In the genomic region with DNA sequence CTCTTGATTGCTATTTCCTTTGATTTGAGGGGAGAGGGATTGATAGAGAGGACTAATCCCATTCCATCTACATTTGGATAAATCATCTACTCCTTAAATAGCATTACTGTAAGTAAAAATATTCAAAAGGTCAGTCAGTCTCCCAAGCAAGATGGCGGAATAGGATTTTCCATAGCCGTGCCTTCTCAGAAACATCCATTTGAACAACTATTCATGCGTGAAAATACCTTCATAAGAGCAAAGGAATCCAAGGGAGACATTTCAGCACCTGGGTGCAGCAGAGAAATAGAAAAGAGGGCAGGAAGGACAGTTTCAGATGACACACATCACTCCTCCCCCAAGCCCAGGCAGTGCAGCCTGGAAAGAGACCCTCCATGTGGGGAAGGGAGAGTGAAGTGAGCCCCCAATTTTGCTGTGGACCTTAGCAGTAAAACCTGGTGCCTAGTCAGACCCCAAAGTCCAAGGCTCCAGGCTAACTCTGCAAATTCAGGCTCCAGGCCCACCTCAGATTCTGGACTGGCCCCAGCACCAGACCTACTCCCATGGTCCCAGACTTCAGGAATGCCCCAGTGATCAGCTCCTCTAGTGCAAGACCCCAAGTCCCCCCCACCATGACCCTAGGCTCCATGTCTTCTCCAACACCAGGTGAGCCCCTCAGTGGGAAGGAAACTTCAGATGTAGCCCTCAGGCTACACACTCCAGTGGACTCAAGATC, we compare ENCODE assay signal across 23 cellular contexts.
"Had no signal": no experiment of that assay in that cellular context is flagged by ENCODE, and none has a peak within 500 bp of the region (broad histone marks: within the 10 kb centered on the region; RNA-seq: fewer than 3 reads in every experiment).

No MANE protein-coding gene starts in this region.

- H3K4me3 Mint-ChIP-seq: activated CD4-positive, alpha-beta memory T cell treated with anti-CD3 and anti-CD28 coated beads for 36 hours; activated CD4-positive, alpha-beta T cell treated with anti-CD3 and anti-CD28 coated beads, Interleukin-2, amount 10 ng/mL, durations not matched to agents 7 days and 5 days; activated naive CD4-positive, alpha-beta T cell treated with anti-CD3 and anti-CD28 coated beads, Interleukin-2, amount 10 ng/mL, durations not matched to agents 7 days and 5 days; activated naive CD8-positive, alpha-beta T cell treated with anti-CD3 and anti-CD28 coated beads, Interleukin-2, amount 10 ng/mL, durations not matched to agents 7 days and 5 days; activated T-cell treated with anti-CD3 and anti-CD28 coated beads, Interleukin-2, amount 50 U/mL, for 72 hours; T-cell had no signal

- ATAC-seq: activated T-cell treated with anti-CD3 and anti-CD28 coated beads, Interleukin-2, amount 50 U/mL, for 72 hours; HepG2; T-cell had no signal

- H3K27me3 ChIP-seq: adrenal gland, MG63, Peyer's patch had no signal

- H3K36me3 Mint-ChIP-seq: activated CD4-positive, alpha-beta memory T cell treated with anti-CD3 and anti-CD28 coated beads for 36 hours; activated naive CD4-positive, alpha-beta T cell treated with anti-CD3 and anti-CD28 coated beads, Interleukin-2, amount 10 ng/mL, durations not matched to agents 7 days and 5 days; activated naive CD8-positive, alpha-beta T cell treated with anti-CD3 and anti-CD28 coated beads, Interleukin-2, amount 10 ng/mL, durations not matched to agents 7 days and 5 days; T-cell had no signal

- DNase-seq: activated CD4-positive, alpha-beta memory T cell treated with anti-CD3 and anti-CD28 coated beads for 36 hours; activated CD4-positive, alpha-beta T cell treated with anti-CD3 and anti-CD28 coated beads, Interleukin-2, amount 10 ng/mL, durations not matched to agents 7 days and 5 days; activated CD4-positive, CD25-positive, alpha-beta regulatory T cell; activated gamma-delta T cell treated with Interleukin-2 at 50 U/mL for 16 hours; activated naive CD4-positive, alpha-beta T cell treated with anti-CD3 and anti-CD28 coated beads, Interleukin-2, amount 10 ng/mL, durations not matched to agents 7 days and 5 days; activated naive CD8-positive, alpha-beta T cell treated with anti-CD3 and anti-CD28 coated beads, Interleukin-2, amount 10 ng/mL, durations not matched to agents 7 days and 5 days; activated T-cell treated with anti-CD3 and anti-CD28 coated beads, Interleukin-2, amount 50 U/mL, for 72 hours; adrenal gland; anterior cingulate cortex; MG63; MV-4-11; NCI-H1092 treated with DMSO at 0.1 percent for 48 hours; NCI-H1436; NCI-H1694 treated with DMSO at 0.1 percent for 48 hours; NCI-H2029 treated with DMSO at 0.1 percent for 48 hours; NCI-H510A treated with DMSO at 0.1 percent for 48 hours; NCI-H69; Peyer's patch; SHP77; T-cell had no signal

- H3K9me3 Mint-ChIP-seq: activated CD4-positive, alpha-beta memory T cell treated with anti-CD3 and anti-CD28 coated beads for 36 hours; activated CD4-positive, alpha-beta T cell treated with anti-CD3 and anti-CD28 coated beads, Interleukin-2, amount 10 ng/mL, durations not matched to agents 7 days and 5 days; activated naive CD4-positive, alpha-beta T cell treated with anti-CD3 and anti-CD28 coated beads, Interleukin-2, amount 10 ng/mL, durations not matched to agents 7 days and 5 days; activated naive CD8-positive, alpha-beta T cell treated with anti-CD3 and anti-CD28 coated beads, Interleukin-2, amount 10 ng/mL, durations not matched to agents 7 days and 5 days; activated T-cell treated with anti-CD3 and anti-CD28 coated beads, Interleukin-2, amount 50 U/mL, for 72 hours; activated T-helper 2 cell treated with anti-CD3 and anti-CD28 coated beads, Interferon-gamma antibody, Interleukin-2, Interleukin-4, amounts not matched to agents 10 μg/mL and 5 μg/mL and 100 μg/mL, durations not matched to agents 14 hours and 24 hours and 36 hours; T-cell had no signal

- H3K4me3 ChIP-seq: adrenal gland, MG63, Peyer's patch had no signal

- FAIRE-seq: HepG2 had no signal

- H3K27ac Mint-ChIP-seq: activated CD4-positive, alpha-beta memory T cell treated with anti-CD3 and anti-CD28 coated beads for 36 hours; activated CD4-positive, alpha-beta T cell treated with anti-CD3 and anti-CD28 coated beads, Interleukin-2, amount 10 ng/mL, durations not matched to agents 7 days and 5 days; activated naive CD4-positive, alpha-beta T cell treated with anti-CD3 and anti-CD28 coated beads, Interleukin-2, amount 10 ng/mL, durations not matched to agents 7 days and 5 days; activated naive CD8-positive, alpha-beta T cell treated with anti-CD3 and anti-CD28 coated beads, Interleukin-2, amount 10 ng/mL, durations not matched to agents 7 days and 5 days; activated T-cell treated with anti-CD3 and anti-CD28 coated beads, Interleukin-2, amount 50 U/mL, for 72 hours; activated T-helper 2 cell treated with anti-CD3 and anti-CD28 coated beads, Interferon-gamma antibody, Interleukin-2, Interleukin-4, amounts not matched to agents 10 μg/mL and 5 μg/mL and 100 μg/mL, durations not matched to agents 14 hours and 24 hours and 36 hours; T-cell had no signal

- H3K27ac ChIP-seq: adrenal gland, Peyer's patch, VCaP had no signal
